22 cellular contexts compared by ENCODE assay signal in the genomic region with DNA sequence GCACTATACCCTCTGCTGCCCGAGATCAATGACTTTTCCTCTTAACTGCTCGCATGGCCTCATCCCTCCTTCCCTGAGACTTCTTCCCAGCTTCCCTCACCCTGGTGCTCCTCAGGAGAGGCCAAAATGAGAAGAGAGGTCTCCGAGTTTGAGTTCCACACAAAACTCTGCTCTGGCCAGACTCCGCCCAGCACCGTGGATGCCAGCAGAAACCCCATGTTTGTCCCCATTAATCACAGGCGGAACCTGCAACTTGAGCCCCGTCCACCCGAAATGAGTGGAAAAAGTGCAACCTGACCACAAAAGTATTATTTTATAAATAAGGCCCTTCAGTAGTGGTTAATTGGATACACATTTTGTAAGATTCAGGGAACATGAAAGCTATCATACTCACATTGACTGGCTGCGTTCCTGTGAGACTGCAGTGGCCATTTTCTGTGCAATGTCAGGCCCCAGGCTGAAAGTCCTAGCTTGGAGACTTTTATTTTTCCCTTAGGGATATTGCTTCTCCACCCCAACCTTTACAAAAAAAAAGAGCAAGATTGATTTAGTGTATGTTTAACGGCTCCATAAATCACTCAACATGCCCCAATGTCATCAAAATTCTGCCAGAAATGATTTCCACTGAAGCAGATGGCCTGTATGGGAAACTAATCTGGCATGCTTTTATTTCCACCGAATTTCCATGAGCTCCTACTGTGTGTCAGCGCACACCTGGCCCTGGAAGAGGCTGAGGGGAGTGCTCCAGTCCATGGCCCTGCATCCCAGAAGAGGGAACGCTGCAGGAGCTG.
"Had no signal": no experiment of that assay in that cellular context is flagged by ENCODE, and none has a peak within 500 bp of the region (broad histone marks: within the 10 kb centered on the region; RNA-seq: fewer than 3 reads in every experiment).

No MANE protein-coding gene starts in this region.

- FAIRE-seq: colon, endothelial cell of umbilical vein, frontal cortex, islet of Langerhans, keratinocyte had no signal

- DNase-seq: dermis blood vessel endothelial cell; effector CD4-positive, alpha-beta T cell; effector memory CD4-positive, alpha-beta T cell; foreskin keratinocyte; heart left ventricle; hippocampal formation; left cardiac atrium; left lung; left ventricle myocardium superior; lower lobe of right lung; mesenchymal stem cell; mucosa of descending colon had no signal

- H3K4me1 ChIP-seq: esophagus muscularis mucosa, foreskin keratinocyte, gastroesophageal sphincter, left lung, lower lobe of right lung had no signal

- H3K4me3 Mint-ChIP-seq: mesothelial cell of epicardium had no signal

- H3K36me3 ChIP-seq: esophagus muscularis mucosa, gastroesophageal sphincter, heart left ventricle, left lung, lower lobe of right lung had no signal

- ATAC-seq: foreskin keratinocyte, gastroesophageal sphincter, heart left ventricle, left cardiac atrium, left lung, left ventricle myocardium superior, lower lobe of right lung, mucosa of descending colon had no signal

- H3K4me3 ChIP-seq: coronary artery, dorsolateral prefrontal cortex, esophagus muscularis mucosa, gastroesophageal sphincter, heart left ventricle, left lung, lower lobe of right lung, mucosa of descending colon had no signal

- H3K36me3 Mint-ChIP-seq: mesothelial cell of epicardium had no signal

- H3K9me3 ChIP-seq: esophagus muscularis mucosa, gastroesophageal sphincter, heart left ventricle, left lung, lower lobe of right lung, mucosa of descending colon had no signal

- H3K27ac ChIP-seq: coronary artery, dorsolateral prefrontal cortex, esophagus muscularis mucosa, foreskin keratinocyte, gastroesophageal sphincter, heart left ventricle, left lung, lower lobe of right lung had no signal

- H3K9me3 Mint-ChIP-seq: mesothelial cell of epicardium had no signal

- H3K27ac Mint-ChIP-seq: mesothelial cell of epicardium had no signal
